12 cellular contexts compared by ENCODE assay signal in the genomic region with DNA sequence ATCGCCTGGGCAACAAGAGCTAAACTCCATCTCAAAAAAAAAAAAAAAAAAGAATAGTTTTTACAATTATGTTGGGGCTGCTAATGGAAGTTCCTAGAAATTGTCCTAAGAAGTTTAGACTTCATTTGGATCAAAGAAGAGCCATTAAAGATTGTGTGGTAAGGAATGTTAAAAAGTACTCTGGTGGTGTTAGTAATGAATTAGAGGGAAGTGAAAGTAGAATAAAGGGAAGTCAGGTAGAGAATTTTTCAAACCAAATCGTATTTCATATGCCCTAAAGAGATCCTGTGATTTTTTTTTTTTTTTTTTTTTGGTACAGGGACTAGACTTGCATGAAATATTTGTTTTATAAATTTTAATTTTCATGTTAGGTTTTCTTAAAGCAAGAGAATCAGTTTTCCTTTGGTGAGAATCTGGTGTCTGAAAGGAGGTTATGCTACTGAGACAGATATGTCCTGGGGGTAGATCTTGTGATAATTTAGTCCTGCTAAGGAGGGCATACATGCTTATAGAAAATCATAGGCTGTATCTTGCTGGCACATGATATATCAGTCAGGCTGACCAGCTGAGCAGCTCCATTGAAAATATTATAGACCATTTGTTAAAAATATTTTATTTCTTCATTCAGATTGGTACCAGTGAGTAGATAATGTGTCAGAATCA. TPM values are rescaled to one million over a fixed set of nuclear protein-coding genes. Genes with fewer than 3 reads are reported as not detected.
DNase-seq lines count a peak whose midpoint lies in the region; ATAC-seq and TF ChIP-seq lines count a peak whose summit lies in the region.
"Had no signal": no experiment of that assay in that cellular context is flagged by ENCODE, and none has a peak within 500 bp of the region (broad histone marks: within the 10 kb centered on the region; RNA-seq: fewer than 3 reads in every experiment).

No MANE protein-coding gene starts in this region.

- no peaks in the 10 kb centered on the region for H3F3A ChIP-seq in Loucy (ENCODE audit: low read depth)
- H3F3A ChIP-seq in smooth muscle cell (ENCODE audit: low read depth): no peaks in the 10 kb centered on the region

- TF ChIP-seq CTCF in Loucy (conservative IDR thresholded peaks at IDR 0.05; ENCODE audit: low read length): no peak
- TF ChIP-seq CTCF in smooth muscle cell (IDR thresholded peaks at IDR 0.05; ENCODE audit: borderline replicate concordance, insufficient read depth, poor library complexity, severe bottlenecking): no peak
- TF ChIP-seq CTCF in esophagus muscularis mucosa (IDR thresholded peaks at IDR 0.05): no peak

- TF ChIP-seq POLR2A in esophagus muscularis mucosa (IDR thresholded peaks at IDR 0.05; ENCODE audit: low read depth): no peak

- intact Hi-C loops in esophagus muscularis mucosa (cut with DNase I): no loop called here

- H3K9ac ChIP-seq in Loucy (ENCODE audit: low read depth, low read length, poor library complexity, severe bottlenecking): no peak overlapping the region
- no peak overlapping the region for H3K9ac ChIP-seq in smooth muscle cell (ENCODE audit: low read depth)

- WGBS in smooth muscle cell (ENCODE audit: low lambda C conversion rate): 97% methylated on average over 2 of the region's 2 CpGs
- 73% methylated on average over 2 of the region's 2 CpGs for WGBS in esophagus muscularis mucosa

- H4K20me1 ChIP-seq in Loucy (ENCODE audit: insufficient read depth, low read length, poor library complexity, severe bottlenecking) (peaks cover 69% of the 10 kb centered on the region), smooth muscle cell (ENCODE audit: low read depth) (peaks cover 97% of the 10 kb centered on the region)

- DNase-seq in SIG-M5 treated with dmso at 0.1 percent for 504 hours (lab: John Stamatoyannopoulos, UW; ENCODE audit: unreplicated experiment) (peak; percentile 30), SIG-M5 (lab: John Stamatoyannopoulos, UW) (no peak), smooth muscle cell (lab: John Stamatoyannopoulos, UW; ENCODE audit: unreplicated experiment) (no peak), esophagus muscularis mucosa (ENCODE audit: extremely low spot score) (no peak), SJCRH30 (no peak), HuH-7 (ENCODE audit: low spot score) (no peak)
- DNase-seq: activated CD4-positive, alpha-beta T cell treated with anti-CD3 and anti-CD28 coated beads for 1 hour; H9; thyroid gland had no signal

- peaks cover 23% of the 10 kb centered on the region; the same call in 1 of the 2 replicates for H3K36me3 ChIP-seq in Loucy (ENCODE audit: insufficient read depth, low read length)
- peaks cover 8% of the 10 kb centered on the region for H3K36me3 ChIP-seq in smooth muscle cell (ENCODE audit: low read depth)
- H3K36me3 ChIP-seq in esophagus muscularis mucosa: peaks cover 0 to 10% (median 3%) of the 10 kb centered on the region in 4 donors
- peaks cover 9% of the 10 kb centered on the region for H3K36me3 ChIP-seq in SJCRH30
- H3K36me3 ChIP-seq: thyroid gland had no signal

- H2AFZ ChIP-seq in Loucy (ENCODE audit: low read length) (no peak overlapping the region), smooth muscle cell (ENCODE audit: low read depth) (no peak overlapping the region)

- H3K27me3 ChIP-seq in Loucy (ENCODE audit: insufficient read depth, low read length, poor library complexity, severe bottlenecking) (no peaks in the 10 kb centered on the region), smooth muscle cell (ENCODE audit: low read depth) (no peaks in the 10 kb centered on the region), esophagus muscularis mucosa (no peaks in the 10 kb centered on the region), SJCRH30 (no peaks in the 10 kb centered on the region; the same call in 1 of the 2 replicates)
- H3K27me3 ChIP-seq: thyroid gland had no signal

- no peak overlapping the region for H3K4me3 ChIP-seq in Loucy (ENCODE audit: low read length, poor library complexity, severe bottlenecking)
- no peak overlapping the region for H3K4me3 ChIP-seq in smooth muscle cell
- H3K4me3 ChIP-seq in esophagus muscularis mucosa: no peak overlapping the region
- no peak overlapping the region for H3K4me3 ChIP-seq in SJCRH30
- H3K4me3 ChIP-seq: thyroid gland had no signal

- H3K27ac ChIP-seq in smooth muscle cell (ENCODE audit: low read depth) (peak overlapping the region; percentile 2), esophagus muscularis mucosa (replicated peaks in 1 of 4) (no peak overlapping the region), SJCRH30 (no peak overlapping the region)
- H3K27ac ChIP-seq: 22Rv1, thyroid gland had no signal

- H3K79me2 ChIP-seq in Loucy (ENCODE audit: insufficient read depth, low read length) (peaks cover 98% of the 10 kb centered on the region), smooth muscle cell (ENCODE audit: low read depth) (peaks cover 100% of the 10 kb centered on the region)

- no peaks in the 10 kb centered on the region; the same call in 1 of the 2 replicates for H3K9me3 ChIP-seq in Loucy (ENCODE audit: insufficient read depth, low read depth, low read length)
- peaks cover 4% of the 10 kb centered on the region for H3K9me3 ChIP-seq in smooth muscle cell (replicated peaks; ENCODE audit: low read depth)
- H3K9me3 ChIP-seq in esophagus muscularis mucosa: no peaks in the 10 kb centered on the region
- H3K9me3 ChIP-seq in SJCRH30 (replicated peaks): no peaks in the 10 kb centered on the region
- H3K9me3 ChIP-seq: thyroid gland had no signal

- H3K9me2 ChIP-seq in Loucy (replicated peaks; ENCODE audit: low read depth, low read length): no peaks in the 10 kb centered on the region

- peak; percentile 54 for ATAC-seq in HG02642 (IDR thresholded peaks at IDR 0.05; ENCODE audit: poor library complexity, unreplicated experiment)

- H3K4me2 ChIP-seq in Loucy (ENCODE audit: low read depth, low read length, poor library complexity, severe bottlenecking) (peak overlapping the region; percentile 32), smooth muscle cell (no peak overlapping the region)

- H3K4me1 ChIP-seq in Loucy (ENCODE audit: insufficient read depth, low read length, poor library complexity, severe bottlenecking) (peaks cover 29% of the 10 kb centered on the region), smooth muscle cell (ENCODE audit: low read depth) (no peaks in the 10 kb centered on the region), esophagus muscularis mucosa (peaks cover 42 to 65% (median 57%) of the 10 kb centered on the region in 4 donors), SJCRH30 (no peaks in the 10 kb centered on the region)

- TF ChIP-seq EP300 in esophagus muscularis mucosa (IDR thresholded peaks at IDR 0.05): no peak

RNA-seq across cellular contexts. Expression of a gene that starts 10.7 kb away (rescaled TPM):
- 50.5 and 57.5 TPM in 2 replicates for total RNA-seq in smooth muscle cell
- 18.3 and 20.5 TPM in 2 replicates for polyA plus RNA-seq in smooth muscle cell
- 10 to 100 TPM; 34.5 to 46.5 (median 37.0) TPM for total RNA-seq in esophagus muscularis mucosa
- 31.0 and 32.3 TPM in 2 replicates for total RNA-seq in SJCRH30 (2014; rRNA removed; shearing (Covaris generic))
